In genomic region chr11:45245237-45246045, GRCh38 we compare ENCODE assay signal across 25 cellular contexts. TPM values are rescaled to one million over a fixed set of nuclear protein-coding genes. Genes with fewer than 3 reads are reported as not detected.
A peak's percentile ranks its signal among the peaks of the same experiment; 100 is the strongest.
DNase-seq lines count a peak whose midpoint lies in the region; ATAC-seq, FAIRE-seq and TF ChIP-seq lines count a peak whose summit lies in the region.
"Had no signal": no experiment of that assay in that cellular context is flagged by ENCODE, and none has a peak within 500 bp of the region (broad histone marks: within the 10 kb centered on the region; RNA-seq: fewer than 3 reads in every experiment).

No MANE protein-coding gene starts in this region.

- H3K36me3 ChIP-seq in left ventricle myocardium inferior (no peaks in the 10 kb centered on the region), small intestine (ENCODE audit: control insufficient read depth in 2 of 2, insufficient read depth in 2 of 2, low read length in 2 of 2) (no peaks in the 10 kb centered on the region)
- H3K36me3 ChIP-seq: BLaER1 had no signal

- WGBS in small intestine, 3 donors = 44 to 63% (median 53%) methylated on average over 7 of the region's 7 CpGs

- intact Hi-C loops in Right ventricle myocardium superior (cut with DNase I) (no loop called here), left ventricle myocardium inferior (cut with micrococcal nuclease) (no loop called here), left colon (cut with DNase I, micrococcal nuclease) (no loop called here)

- H3K9me3 ChIP-seq in left ventricle myocardium inferior (replicated peaks) = no peaks in the 10 kb centered on the region
- no peaks in the 10 kb centered on the region for H3K9me3 ChIP-seq in small intestine (ENCODE audit: control insufficient read depth, low read depth)
- H3K9me3 ChIP-seq: BLaER1, SK-N-SH had no signal

- no peak for TF ChIP-seq CTCF in left ventricle myocardium inferior (IDR thresholded peaks at IDR 0.05; ENCODE audit: borderline replicate concordance)

- H3K27ac ChIP-seq in left ventricle myocardium inferior (replicated peaks) = no peak overlapping the region
- peak overlapping the region; percentile 72 for H3K27ac ChIP-seq in angular gyrus (ENCODE audit: low read depth, low read length)
- H3K27ac ChIP-seq in small intestine (ENCODE audit: low read depth in 1 of 2, low read length in 1 of 2) = no peak overlapping the region
- H3K27ac ChIP-seq: BLaER1, GM23248 had no signal

- DNase-seq in Right ventricle myocardium superior = no peak
- no peak for DNase-seq in left ventricle myocardium inferior
- no peak for DNase-seq in left colon
- DNase-seq in small intestine = peak; percentile 72
- no peak for DNase-seq in HTR-8/SVneo (ENCODE audit: insufficient read length, low spot score)
- DNase-seq: CD4-positive, alpha-beta T cell; GM23248; H7; KBM-7; MV-4-11; NCI-H1105; NCI-H146; NCI-H1930; NCI-H2107; NCI-H524; SK-N-SH had no signal

- FAIRE-seq in small intestine (lab: Jason Lieb, UNC) (no peak), HTR-8/SVneo (lab: Jason Lieb, UNC) (no peak)
- FAIRE-seq: D721Med had no signal

- peaks cover 6% of the 10 kb centered on the region for H3K4me1 ChIP-seq in left ventricle myocardium inferior
- peaks cover 2 to 4% of the 10 kb centered on the region in 2 donors for H3K4me1 ChIP-seq in small intestine (ENCODE audit: control insufficient read depth in 2 of 2, insufficient read depth in 1 of 2, low read depth in 1 of 2, low read length in 1 of 2)

- peak; percentile 56 for ATAC-seq in Right ventricle myocardium superior (ENCODE audit: poor library complexity)
- ATAC-seq in left colon = peak; percentile 42
- ATAC-seq in GM18498 (IDR thresholded peaks at IDR 0.05; ENCODE audit: unreplicated experiment) = no peak
- ATAC-seq: Panc1 had no signal

- H3K27me3 ChIP-seq in left ventricle myocardium inferior (ENCODE audit: low read depth) = no peaks in the 10 kb centered on the region
- no peaks in the 10 kb centered on the region for H3K27me3 ChIP-seq in small intestine (ENCODE audit: control insufficient read depth in 2 of 2, insufficient read depth in 2 of 2, low read length in 2 of 2)
- H3K27me3 ChIP-seq: BLaER1 had no signal

- H3K4me3 ChIP-seq in left ventricle myocardium inferior (no peak overlapping the region), small intestine (ENCODE audit: low read depth in 1 of 2, low read length in 2 of 2) (no peak overlapping the region)
- H3K4me3 ChIP-seq: BLaER1, GM23248 had no signal

RNA-seq across cellular contexts. Expression of gene SYT13, which starts 40.7 kb away (rescaled TPM):
- total RNA-seq in Right ventricle myocardium superior (6.4 TPM), left ventricle myocardium inferior (5.9 TPM), left colon (10 to 100 TPM; 22.4 to 23.0 TPM)
- 10 to 100 TPM in 1 of 3 donors, 1 to 10 TPM in 2; 2.0 to 22.5 (median 2.2) TPM for polyA plus RNA-seq in small intestine
- total RNA-seq: CD4-positive, alpha-beta T cell; G401; GM23248; LHCN-M2; MCF 10A; OCI-LY7 had no signal
- polyA plus RNA-seq: GM23248, SK-N-SH had no signal
